1 cellular context compared by ENCODE assay signal in the genomic region with DNA sequence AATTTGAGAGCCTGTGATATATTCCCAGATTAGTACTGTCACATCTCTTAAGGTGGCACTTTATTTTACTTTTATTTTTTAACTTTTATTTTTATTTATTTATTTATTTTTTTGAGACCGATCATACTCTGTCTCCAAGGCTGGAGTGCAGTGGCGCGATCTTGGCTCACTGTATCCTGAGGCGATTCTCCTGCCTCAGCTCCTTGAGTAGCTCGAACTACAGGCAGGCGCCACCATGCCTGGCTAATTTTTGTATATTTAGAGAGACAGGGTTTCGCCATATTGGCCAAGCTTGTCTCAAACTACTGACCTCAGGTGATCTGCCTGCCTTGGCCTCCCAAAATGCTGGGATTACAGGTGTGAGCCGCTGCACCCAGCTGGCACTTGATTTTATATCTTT.
TF ChIP-seq lines count a peak whose summit lies in the region.

No MANE protein-coding gene starts in this region.

TF ChIP-seq in HEK293, 187 proteins besides CTCF, POLR2A, EP300 and RAD21 (continued from another document):
- TF ChIP-seq MZF1 (tag by site-specific recombination; IDR thresholded peaks at IDR 0.05; ENCODE audit: borderline replicate concordance) (no peak), OSR2 (tag by site-specific recombination; IDR thresholded peaks at IDR 0.05) (no peak), ZNF629 (tag by site-specific recombination; IDR thresholded peaks at IDR 0.05) (no peak), SP7 (tag by site-specific recombination; IDR thresholded peaks at IDR 0.05) (no peak), ZNF610 (tag by site-specific recombination; IDR thresholded peaks at IDR 0.05; ENCODE audit: borderline replicate concordance) (no peak), ZNF529 (tag by site-specific recombination; IDR thresholded peaks at IDR 0.05; ENCODE audit: insufficient replicate concordance) (no peak), ZNF658 (tag by site-specific recombination; IDR thresholded peaks at IDR 0.05) (no peak), ZNF132 (tag by site-specific recombination; IDR thresholded peaks at IDR 0.05; ENCODE audit: borderline replicate concordance) (no peak), RBAK (tag by site-specific recombination; IDR thresholded peaks at IDR 0.05) (no peak), ZNF23 (tag by site-specific recombination; IDR thresholded peaks at IDR 0.05; ENCODE audit: borderline replicate concordance) (no peak)
- TF ChIP-seq, protein P1, sequence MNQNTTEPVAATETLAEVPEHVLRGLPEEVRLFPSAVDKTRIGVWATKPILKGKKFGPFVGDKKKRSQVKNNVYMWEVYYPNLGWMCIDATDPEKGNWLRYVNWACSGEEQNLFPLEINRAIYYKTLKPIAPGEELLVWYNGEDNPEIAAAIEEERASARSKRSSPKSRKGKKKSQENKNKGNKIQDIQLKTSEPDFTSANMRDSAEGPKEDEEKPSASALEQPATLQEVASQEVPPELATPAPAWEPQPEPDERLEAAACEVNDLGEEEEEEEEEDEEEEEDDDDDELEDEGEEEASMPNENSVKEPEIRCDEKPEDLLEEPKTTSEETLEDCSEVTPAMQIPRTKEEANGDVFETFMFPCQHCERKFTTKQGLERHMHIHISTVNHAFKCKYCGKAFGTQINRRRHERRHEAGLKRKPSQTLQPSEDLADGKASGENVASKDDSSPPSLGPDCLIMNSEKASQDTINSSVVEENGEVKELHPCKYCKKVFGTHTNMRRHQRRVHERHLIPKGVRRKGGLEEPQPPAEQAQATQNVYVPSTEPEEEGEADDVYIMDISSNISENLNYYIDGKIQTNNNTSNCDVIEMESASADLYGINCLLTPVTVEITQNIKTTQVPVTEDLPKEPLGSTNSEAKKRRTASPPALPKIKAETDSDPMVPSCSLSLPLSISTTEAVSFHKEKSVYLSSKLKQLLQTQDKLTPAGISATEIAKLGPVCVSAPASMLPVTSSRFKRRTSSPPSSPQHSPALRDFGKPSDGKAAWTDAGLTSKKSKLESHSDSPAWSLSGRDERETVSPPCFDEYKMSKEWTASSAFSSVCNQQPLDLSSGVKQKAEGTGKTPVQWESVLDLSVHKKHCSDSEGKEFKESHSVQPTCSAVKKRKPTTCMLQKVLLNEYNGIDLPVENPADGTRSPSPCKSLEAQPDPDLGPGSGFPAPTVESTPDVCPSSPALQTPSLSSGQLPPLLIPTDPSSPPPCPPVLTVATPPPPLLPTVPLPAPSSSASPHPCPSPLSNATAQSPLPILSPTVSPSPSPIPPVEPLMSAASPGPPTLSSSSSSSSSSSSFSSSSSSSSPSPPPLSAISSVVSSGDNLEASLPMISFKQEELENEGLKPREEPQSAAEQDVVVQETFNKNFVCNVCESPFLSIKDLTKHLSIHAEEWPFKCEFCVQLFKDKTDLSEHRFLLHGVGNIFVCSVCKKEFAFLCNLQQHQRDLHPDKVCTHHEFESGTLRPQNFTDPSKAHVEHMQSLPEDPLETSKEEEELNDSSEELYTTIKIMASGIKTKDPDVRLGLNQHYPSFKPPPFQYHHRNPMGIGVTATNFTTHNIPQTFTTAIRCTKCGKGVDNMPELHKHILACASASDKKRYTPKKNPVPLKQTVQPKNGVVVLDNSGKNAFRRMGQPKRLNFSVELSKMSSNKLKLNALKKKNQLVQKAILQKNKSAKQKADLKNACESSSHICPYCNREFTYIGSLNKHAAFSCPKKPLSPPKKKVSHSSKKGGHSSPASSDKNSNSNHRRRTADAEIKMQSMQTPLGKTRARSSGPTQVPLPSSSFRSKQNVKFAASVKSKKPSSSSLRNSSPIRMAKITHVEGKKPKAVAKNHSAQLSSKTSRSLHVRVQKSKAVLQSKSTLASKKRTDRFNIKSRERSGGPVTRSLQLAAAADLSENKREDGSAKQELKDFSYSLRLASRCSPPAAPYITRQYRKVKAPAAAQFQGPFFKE (tag by site-specific recombination; IDR thresholded peaks at IDR 0.05; ENCODE audit: borderline replicate concordance) = no peak
